In genomic region chr9:2418619-2419018, GRCh38 we compare ENCODE assay signal across 9 cellular contexts.
DNase-seq lines count a peak whose midpoint lies in the region; ATAC-seq and TF ChIP-seq lines count a peak whose summit lies in the region.
"Had no signal": no experiment of that assay in that cellular context is flagged by ENCODE, and none has a peak within 500 bp of the region (broad histone marks: within the 10 kb centered on the region; RNA-seq: fewer than 3 reads in every experiment).

No MANE protein-coding gene starts in this region.

- no peaks in the 10 kb centered on the region for H3K9me3 Mint-ChIP-seq in activated T-cell treated with anti-CD3 and anti-CD28 coated beads, Interleukin-2, amount 50 U/mL, for 4 hours

- DNase-seq in NCI-H2171 treated with DMSO at 0.1 percent for 48 hours (lab: John Stamatoyannopoulos, UW) (peak; percentile 98), dermis blood vessel endothelial cell (peak; percentile 43), pons (ENCODE audit: low spot score) (peak; percentile 20)
- DNase-seq in stimulated activated CD4-positive, alpha-beta T cell treated with anti-CD3 and anti-CD28 coated beads, Interleukin-4, amount 100 ng/mL, for 4 hours, result no peak
- no peak for DNase-seq in activated T-cell treated with anti-CD3 and anti-CD28 coated beads, Interleukin-2, amount 50 U/mL, for 4 hours
- DNase-seq in effector CD8-positive, alpha-beta T cell (lab: John Stamatoyannopoulos, UW), result no peak
- DNase-seq: SHP77 had no signal

- CTCF ChIA-PET in HEK293 (lab: Yijun Ruan, JAX), result interaction anchor here (0.5 to 1.1 kb wide), 3 partner anchors 34 to 182 kb away, joined by 3 to 4 read pairs (median 3); no protein-coding TSS in a partner anchor

- no peak overlapping the region for H3K4me3 Mint-ChIP-seq in activated T-cell treated with anti-CD3 and anti-CD28 coated beads, Interleukin-2, amount 50 U/mL, for 4 hours

- peaks cover 5% of the 10 kb centered on the region for H3K27me3 Mint-ChIP-seq in activated T-cell treated with anti-CD3 and anti-CD28 coated beads, Interleukin-2, amount 50 U/mL, for 4 hours (ENCODE audit: low read depth)

- H3K27ac ChIP-seq in HEK293 (ENCODE audit: extremely low read depth, low read depth, low read length), result no peak overlapping the region

- POLR2A ChIA-PET in HEK293 (lab: Yijun Ruan, JAX), result no interaction called here

- no peak for ATAC-seq in activated T-cell treated with anti-CD3 and anti-CD28 coated beads, Interleukin-2, amount 50 U/mL, for 4 hours
- no peak for ATAC-seq in GM19467 (IDR thresholded peaks at IDR 0.05; ENCODE audit: unreplicated experiment)

- no peaks in the 10 kb centered on the region for H3K36me3 Mint-ChIP-seq in activated T-cell treated with anti-CD3 and anti-CD28 coated beads, Interleukin-2, amount 50 U/mL, for 4 hours (ENCODE audit: insufficient read depth)

- no peak overlapping the region for H3K4me3 ChIP-seq in HEK293 (ENCODE audit: low read depth, low read length)

- H3K4me1 Mint-ChIP-seq in activated T-cell treated with anti-CD3 and anti-CD28 coated beads, Interleukin-2, amount 50 U/mL, for 4 hours (ENCODE audit: low read depth), result no peaks in the 10 kb centered on the region

- H3K36me3 ChIP-seq in HEK293 (ENCODE audit: control insufficient read depth in 2 of 2, insufficient read depth in 1 of 2, low read length in 2 of 2), result no peaks in the 10 kb centered on the region

- H3K4me1 ChIP-seq in HEK293 (ENCODE audit: control insufficient read depth, insufficient read depth, low read length), result peaks cover 12% of the 10 kb centered on the region

- H3K9me3 ChIP-seq in HEK293 (ENCODE audit: control insufficient read depth, insufficient read depth, low read depth, low read length), result no peaks in the 10 kb centered on the region

- no peak for TF ChIP-seq CTCF in HEK293 (tag by site-specific recombination; IDR thresholded peaks at IDR 0.05)

TF ChIP-seq in HEK293, 187 proteins besides CTCF, POLR2A, EP300 and RAD21 (continues in another document):
- TF ChIP-seq WT1 (tag by site-specific recombination; IDR thresholded peaks at IDR 0.05) (peak; percentile 79), ZNF121 (tag by site-specific recombination; IDR thresholded peaks at IDR 0.05) (no peak), BCL6B (tag by site-specific recombination; IDR thresholded peaks at IDR 0.05) (peak; percentile 88), ZNF843 (tag by site-specific recombination; IDR thresholded peaks at IDR 0.05) (0 out of 2 replicates have a peak, but pooled peaks have one; percentile 21), ZNF510 (tag by site-specific recombination; IDR thresholded peaks at IDR 0.05; ENCODE audit: insufficient replicate concordance) (peak; percentile 47), FEZF1 (tag by site-specific recombination; IDR thresholded peaks at IDR 0.05) (peak; percentile 76), ZBTB17 (tag by site-specific recombination; IDR thresholded peaks at IDR 0.05) (0 out of 2 replicates have a peak, but pooled peaks have one; percentile 18), YY2 (tag by site-specific recombination; IDR thresholded peaks at IDR 0.05) (no peak), PRDM10 (tag by site-specific recombination; IDR thresholded peaks at IDR 0.05) (peak; percentile 84), GLIS1 (tag by site-specific recombination; IDR thresholded peaks at IDR 0.05) (peak; percentile 29), ZNF394 (tag by site-specific recombination; IDR thresholded peaks at IDR 0.05; ENCODE audit: borderline replicate concordance) (peak; percentile 8; the same call in 1 of the 2 replicates), PRDM6 (tag by site-specific recombination; IDR thresholded peaks at IDR 0.05) (peak; percentile 79), ZNF114 (tag by site-specific recombination; IDR thresholded peaks at IDR 0.05) (no peak), ZNF513 (tag by site-specific recombination; IDR thresholded peaks at IDR 0.05) (peak; percentile 47; the same call in 1 of the 2 replicates), OSR2 (tag by site-specific recombination; IDR thresholded peaks at IDR 0.05) (peak; percentile 60; the same call in 1 of the 2 replicates), ZNF324 (tag by site-specific recombination; IDR thresholded peaks at IDR 0.05) (no peak), ZIC2 (tag by site-specific recombination; IDR thresholded peaks at IDR 0.05) (peak; percentile 44; the same call in 1 of the 2 replicates), ZBTB44 (tag by site-specific recombination; IDR thresholded peaks at IDR 0.05) (peak; percentile 65; the same call in 1 of the 2 replicates)

Comparison
In these comparisons a context has a peak if more than half of its experiments do, and no peak if none do; other contexts are left out.
1. DNase-seq: peak in NCI-H2171 treated with DMSO at 0.1 percent for 48 hours (single experiment), dermis blood vessel endothelial cell (single experiment) and pons (single experiment); none in stimulated activated CD4-positive, alpha-beta T cell treated with anti-CD3 and anti-CD28 coated beads, Interleukin-4, amount 100 ng/mL, for 4 hours (0 of 2), activated T-cell treated with anti-CD3 and anti-CD28 coated beads, Interleukin-2, amount 50 U/mL, for 4 hours (single experiment) and effector CD8-positive, alpha-beta T cell (single experiment).